In the genomic region with DNA sequence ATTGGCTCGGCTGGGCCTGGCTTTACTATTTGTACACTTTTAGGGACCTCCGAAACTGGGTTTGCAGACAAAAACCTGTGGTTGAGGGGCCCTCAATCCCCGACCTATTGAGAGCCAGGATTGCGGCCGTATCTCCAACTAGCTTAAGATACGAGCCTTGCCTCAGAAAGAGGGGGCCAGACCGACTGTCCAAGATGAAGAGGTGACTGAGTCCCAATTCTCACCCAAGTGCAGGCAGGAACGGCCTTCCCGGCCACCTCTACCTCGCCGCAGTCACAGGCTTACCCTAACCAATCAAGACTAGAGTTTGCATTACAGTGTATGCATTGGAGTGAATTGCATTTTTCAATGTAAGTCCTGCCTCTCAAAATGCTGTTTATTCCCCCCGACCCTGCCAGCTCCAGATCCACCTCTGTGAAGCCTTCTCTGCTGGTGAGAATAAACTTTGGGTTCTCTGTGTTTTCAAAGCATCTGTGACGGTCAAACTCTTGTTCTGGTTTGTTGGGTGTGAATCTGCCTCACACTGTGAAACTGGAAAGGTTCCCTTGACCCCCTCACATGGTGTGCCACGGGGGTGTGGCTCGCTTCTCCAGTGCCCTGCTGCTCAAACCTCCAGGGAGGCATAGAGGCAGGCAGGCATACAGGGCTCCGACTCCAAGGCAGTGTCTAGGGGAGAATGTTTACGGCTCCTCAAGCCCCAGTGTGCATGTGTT, we compare ENCODE assay signal across 21 cellular contexts.
A peak's percentile ranks its signal among the peaks of the same experiment; 100 is the strongest.
DNase-seq lines count a peak whose midpoint lies in the region; ATAC-seq and TF ChIP-seq lines count a peak whose summit lies in the region.
"Had no signal": no experiment of that assay in that cellular context is flagged by ENCODE, and none has a peak within 500 bp of the region (broad histone marks: within the 10 kb centered on the region; RNA-seq: fewer than 3 reads in every experiment).

No MANE protein-coding gene starts in this region.

- H3K9me3 Mint-ChIP-seq in H9, result peaks cover 0 to 5% of the 10 kb centered on the region in 2 experiments; a peak in 3 of 5 replicates
- H3K9me3 Mint-ChIP-seq in chondrocyte (ENCODE audit: low read depth), result no peaks in the 10 kb centered on the region

- DNase-seq in H9, result no peak
- no peak for DNase-seq in chondrocyte (ENCODE audit: low spot score)
- DNase-seq in osteoblast (ENCODE audit: insufficient read length, low spot score, missing footprints), result peak; percentile 66
- DNase-seq in PC-9, result no peak
- DNase-seq in ureter (ENCODE audit: low spot score), result no peak
- DNase-seq: activated gamma-delta T cell; adrenal gland; CD4-positive, alpha-beta memory T cell; cerebellar nuclear complex; DMS153; effector memory CD8-positive, alpha-beta T cell; GDM1; kidney; NCI-H1694 treated with DMSO at 0.1 percent for 48 hours; SHP77 treated with DMSO at 0.1 percent for 48 hours; stimulated activated naive CD4-positive, alpha-beta T cell had no signal

- BruUV-seq in PC-9 (replicated peaks; lab: Mats Ljungman, UMichigan), result no TSS peak

- H2BK12ac ChIP-seq in H9 (ENCODE audit: insufficient read length, low read depth, low read length), result no peak overlapping the region

- POLR2A ChIA-PET in PC-9 (lab: Charles Lee; ENCODE audit: unreplicated experiment), result no interaction called here

- peak overlapping the region; percentile 27 for H3K18ac ChIP-seq in H9 (ENCODE audit: insufficient read length, low read depth, low read length)

- no peak overlapping the region for H2BK5ac ChIP-seq in H9 (ENCODE audit: insufficient read length, low read length)

- no peaks in the 10 kb centered on the region for H4K20me1 ChIP-seq in H9 (ENCODE audit: control insufficient read depth, insufficient read depth, insufficient read length)
- H4K20me1 ChIP-seq in osteoblast (ENCODE audit: insufficient read depth, low read length), result no peaks in the 10 kb centered on the region
- H4K20me1 ChIP-seq in PC-9 (ENCODE audit: insufficient read depth), result no peaks in the 10 kb centered on the region

- H3K23ac ChIP-seq in H9 (ENCODE audit: insufficient read length, low read depth, low read length), result no peak overlapping the region

- H3K4me2 ChIP-seq in H9 (ENCODE audit: insufficient read depth, insufficient read length, low read length) (peak overlapping the region; percentile 48), osteoblast (ENCODE audit: insufficient read depth, low read length) (peak overlapping the region; percentile 57), PC-9 (no peak overlapping the region)
- H3K4me2 ChIP-seq: KMS-11 had no signal

- H3F3A ChIP-seq in PC-9 (ENCODE audit: insufficient read depth, low read depth), result no peaks in the 10 kb centered on the region

- H2BK15ac ChIP-seq in H9 (ENCODE audit: low read depth, low read length), result no peak overlapping the region

- H2AK5ac ChIP-seq in H9 (ENCODE audit: insufficient read length, low read length), result no peak overlapping the region

- H3K4me3 ChIP-seq in iPS-20b (ENCODE audit: low read length) (peak overlapping the region; percentile 64), osteoblast (ENCODE audit: insufficient read depth, low read length) (no peak overlapping the region), PC-9 (no peak overlapping the region)
- H3K4me3 ChIP-seq: adrenal gland had no signal

- H3K9me2 ChIP-seq in PC-9 (ENCODE audit: insufficient read depth), result no peaks in the 10 kb centered on the region

- peak overlapping the region; percentile 6; the same call in 1 of the 2 replicates for H3K14ac ChIP-seq in H9 (ENCODE audit: insufficient read depth, low read length)

- WGBS in H9 (ENCODE audit: extremely low coverage, insufficient read length, low lambda C conversion rate), result no CpG with 5 or more reads among the region's 17 CpGs

- H3K79me2 ChIP-seq in H9 (ENCODE audit: insufficient read depth, low read length) (no peaks in the 10 kb centered on the region), osteoblast (ENCODE audit: insufficient read depth, low read length) (no peaks in the 10 kb centered on the region), PC-9 (ENCODE audit: low read depth) (no peaks in the 10 kb centered on the region)

- no peak overlapping the region for H4K91ac ChIP-seq in H9 (ENCODE audit: insufficient read length, low read depth, low read length)

- TF ChIP-seq CTCF in H9 (conservative IDR thresholded peaks at IDR 0.05), result no peak
- no peak for TF ChIP-seq CTCF in chondrocyte (IDR thresholded peaks at IDR 0.05)
- TF ChIP-seq CTCF in osteoblast (IDR thresholded peaks at IDR 0.05; ENCODE audit: extremely low read depth, low read depth, low read length), result no peak
- no peak for TF ChIP-seq CTCF in PC-9 (conservative IDR thresholded peaks at IDR 0.05)

- H3K9me3 ChIP-seq in H9 (ENCODE audit: control insufficient read depth, low read depth, low read length) (no peaks in the 10 kb centered on the region), iPS-20b (ENCODE audit: insufficient read depth, low read depth, low read length) (no peaks in the 10 kb centered on the region), osteoblast (ENCODE audit: low read depth, low read length) (no peaks in the 10 kb centered on the region), PC-9 (ENCODE audit: insufficient read depth, low read depth) (no peaks in the 10 kb centered on the region)
- H3K9me3 ChIP-seq: adrenal gland, thoracic aorta had no signal

- H3T11ph ChIP-seq in H9 (ENCODE audit: low read length), result no peak overlapping the region

- intact Hi-C loops in PC-9 (cut with micrococcal nuclease; ENCODE audit: unreplicated experiment), result no loop called here

- CTCF ChIA-PET in PC-9 (lab: Charles Lee), result no interaction called here

- no peak overlapping the region for H2BK120ac ChIP-seq in H9 (ENCODE audit: low read depth, low read length, poor library complexity, severe bottlenecking)

- H3K36me3 Mint-ChIP-seq in H9 (ENCODE audit: insufficient read depth in 1 of 3, low read depth in 3 of 3) (no peaks in the 10 kb centered on the region; a peak in 2 of 7 replicates), chondrocyte (ENCODE audit: low read depth) (no peaks in the 10 kb centered on the region)
- H3K36me3 Mint-ChIP-seq: CD4-positive, alpha-beta memory T cell had no signal

- no peak overlapping the region for H2AFZ ChIP-seq in H9 (ENCODE audit: low read length)
- no peak overlapping the region for H2AFZ ChIP-seq in osteoblast (ENCODE audit: low read length)
- no peak overlapping the region for H2AFZ ChIP-seq in PC-9

- no peak overlapping the region for H3K56ac ChIP-seq in H9 (ENCODE audit: insufficient read length, low read depth, low read length)

- H3K27me3 ChIP-seq in H9 (ENCODE audit: insufficient read depth, low read length), result peaks cover 32% of the 10 kb centered on the region; the same call in 1 of the 2 replicates
- peaks cover 90% of the 10 kb centered on the region for H3K27me3 ChIP-seq in iPS-20b (ENCODE audit: insufficient read depth, low read length)
- H3K27me3 ChIP-seq in osteoblast (ENCODE audit: insufficient read depth, low read length), result no peaks in the 10 kb centered on the region
- H3K27me3 ChIP-seq in PC-9 (ENCODE audit: insufficient read depth, low read depth), result no peaks in the 10 kb centered on the region
- H3K27me3 ChIP-seq: adrenal gland had no signal

- H3K27ac ChIP-seq in H9 (ENCODE audit: insufficient read length, low read depth, low read length), result no peak overlapping the region
- no peak overlapping the region for H3K27ac ChIP-seq in iPS-20b (ENCODE audit: low read length)
- no peak overlapping the region for H3K27ac ChIP-seq in osteoblast (ENCODE audit: low read depth, low read length)
- H3K27ac ChIP-seq in PC-9, result no peak overlapping the region
- H3K27ac ChIP-seq: adrenal gland, KMS-11, thoracic aorta had no signal

- H3K9ac ChIP-seq in H9 (ENCODE audit: extremely low read depth, insufficient read length, low read length) (no peak overlapping the region), iPS-20b (ENCODE audit: low read depth, low read length) (0 out of 2 replicates have a peak overlapping the region, but pooled peaks have one; percentile 6)
- H3K9ac ChIP-seq: KMS-11 had no signal

- H3K36me3 ChIP-seq in iPS-20b (ENCODE audit: insufficient read depth, low read depth, low read length), result no peaks in the 10 kb centered on the region
- no peaks in the 10 kb centered on the region for H3K36me3 ChIP-seq in osteoblast (ENCODE audit: insufficient read depth, low read length)
- no peaks in the 10 kb centered on the region for H3K36me3 ChIP-seq in PC-9 (ENCODE audit: low read depth)
- H3K36me3 ChIP-seq: adrenal gland, thoracic aorta had no signal

- H3K4me3 Mint-ChIP-seq in H9 (peak overlapping the region; percentile 52 to 84), chondrocyte (ENCODE audit: unreplicated experiment) (no peak overlapping the region)
- H3K4me3 Mint-ChIP-seq: CD4-positive, alpha-beta memory T cell; effector memory CD8-positive, alpha-beta T cell had no signal

- H3K27ac Mint-ChIP-seq in H9 (peak overlapping the region in 2 of 3 experiments; percentile 7 to 29; a peak in 3 of 7 replicates), chondrocyte (ENCODE audit: unreplicated experiment) (peak overlapping the region; percentile 93)
- H3K27ac Mint-ChIP-seq: CD4-positive, alpha-beta memory T cell; effector memory CD8-positive, alpha-beta T cell had no signal

- no peak overlapping the region for H3K4ac ChIP-seq in H9 (ENCODE audit: low read depth, low read length)

- H3K4me1 ChIP-seq in H9 (ENCODE audit: insufficient read depth, low read length) (peaks cover 5% of the 10 kb centered on the region), iPS-20b (ENCODE audit: insufficient read depth, low read length) (peaks cover 36% of the 10 kb centered on the region), osteoblast (ENCODE audit: insufficient read depth, low read length) (no peaks in the 10 kb centered on the region), PC-9 (replicated peaks; ENCODE audit: insufficient read depth) (no peaks in the 10 kb centered on the region)

- H3K4me1 Mint-ChIP-seq in H9, result peaks cover 40 to 48% of the 10 kb centered on the region in 2 experiments
- H3K4me1 Mint-ChIP-seq in chondrocyte (ENCODE audit: low read depth), result peaks cover 38% of the 10 kb centered on the region
- H3K4me1 Mint-ChIP-seq: CD4-positive, alpha-beta memory T cell had no signal

- ATAC-seq in GM21381 (IDR thresholded peaks at IDR 0.05; ENCODE audit: unreplicated experiment) (no peak), GM18868 (IDR thresholded peaks at IDR 0.05; ENCODE audit: unreplicated experiment) (no peak)
- ATAC-seq: effector memory CD8-positive, alpha-beta T cell had no signal

- H4K8ac ChIP-seq in H9 (replicated peaks; ENCODE audit: insufficient read length, low read depth, low read length), result no peak overlapping the region

- no peak overlapping the region for H2BK20ac ChIP-seq in H9 (ENCODE audit: low read depth, low read length, poor library complexity, severe bottlenecking)

- H3K27me3 Mint-ChIP-seq in H9 (ENCODE audit: low read depth) (peaks cover 98% of the 10 kb centered on the region), chondrocyte (ENCODE audit: low read depth) (no peaks in the 10 kb centered on the region)
- H3K27me3 Mint-ChIP-seq: CD4-positive, alpha-beta memory T cell; effector memory CD8-positive, alpha-beta T cell had no signal

- H3K23me2 ChIP-seq in H9 (ENCODE audit: insufficient read length, low read depth, low read length, poor library complexity, severe bottlenecking), result no peaks in the 10 kb centered on the region

- no peak overlapping the region for H4K5ac ChIP-seq in H9 (ENCODE audit: insufficient read length, low read depth, low read length)

- H3K79me1 ChIP-seq in H9 (ENCODE audit: insufficient read depth, low read depth, low read length, poor library complexity, severe bottlenecking), result no peaks in the 10 kb centered on the region
